In genomic region chr2:74391580-74392448, GRCh38 we compare ENCODE assay signal across 1 cellular context.
TF ChIP-seq lines count a peak whose summit lies in the region.

No MANE protein-coding gene starts in this region.

TF ChIP-seq in HepG2, 621 proteins besides CTCF, POLR2A, EP300 and RAD21 (continues in another document):
- no peak; the same call in 1 of the 2 replicates for TF ChIP-seq BCL3 (CRISPR knock-in tag; IDR thresholded peaks at IDR 0.05)
- TF ChIP-seq ZNF740 (CRISPR knock-in tag; IDR thresholded peaks at IDR 0.05), result no peak
- no peak for TF ChIP-seq XBP1 (CRISPR knock-in tag; IDR thresholded peaks at IDR 0.05)
- TF ChIP-seq ZNF674 (CRISPR knock-in tag; IDR thresholded peaks at IDR 0.05; ENCODE audit: low read depth), result no peak
- no peak for TF ChIP-seq ZSCAN30 (CRISPR knock-in tag; IDR thresholded peaks at IDR 0.05)
- no peak for TF ChIP-seq CREB3 (CRISPR knock-in tag; IDR thresholded peaks at IDR 0.05)
- no peak for TF ChIP-seq ZNF382 (CRISPR knock-in tag; IDR thresholded peaks at IDR 0.05; ENCODE audit: borderline replicate concordance)
- TF ChIP-seq IRF2 (CRISPR knock-in tag; IDR thresholded peaks at IDR 0.05), result peak; percentile 68
- no peak for TF ChIP-seq NFATC3 (CRISPR knock-in tag; IDR thresholded peaks at IDR 0.05)
- TF ChIP-seq ARID2 (CRISPR knock-in tag; IDR thresholded peaks at IDR 0.05; ENCODE audit: borderline replicate concordance), result peak; percentile 93
- TF ChIP-seq THYN1 (CRISPR knock-in tag; IDR thresholded peaks at IDR 0.05; ENCODE audit: borderline replicate concordance, low read depth), result 0 out of 2 replicates have a peak, but pooled peaks have one; percentile 35
- TF ChIP-seq ZNF468 (CRISPR knock-in tag; IDR thresholded peaks at IDR 0.05), result no peak
- no peak for TF ChIP-seq ZSCAN29 (CRISPR knock-in tag; conservative IDR thresholded peaks at IDR 0.05)
- TF ChIP-seq ZNF256 (CRISPR knock-in tag; conservative IDR thresholded peaks at IDR 0.05), result no peak
- TF ChIP-seq ARHGAP35 (CRISPR knock-in tag; IDR thresholded peaks at IDR 0.05; ENCODE audit: borderline replicate concordance), result peak; percentile 16; the same call in 1 of the 2 replicates
- peak; percentile 70 for TF ChIP-seq TBX2 (CRISPR knock-in tag; IDR thresholded peaks at IDR 0.05; ENCODE audit: borderline replicate concordance)
- TF ChIP-seq ZNF251 (CRISPR knock-in tag; IDR thresholded peaks at IDR 0.05), result no peak
- TF ChIP-seq TFDP1 (CRISPR knock-in tag; IDR thresholded peaks at IDR 0.05; ENCODE audit: borderline replicate concordance), result no peak; the same call in 1 of the 2 replicates
- TF ChIP-seq, protein P1, sequence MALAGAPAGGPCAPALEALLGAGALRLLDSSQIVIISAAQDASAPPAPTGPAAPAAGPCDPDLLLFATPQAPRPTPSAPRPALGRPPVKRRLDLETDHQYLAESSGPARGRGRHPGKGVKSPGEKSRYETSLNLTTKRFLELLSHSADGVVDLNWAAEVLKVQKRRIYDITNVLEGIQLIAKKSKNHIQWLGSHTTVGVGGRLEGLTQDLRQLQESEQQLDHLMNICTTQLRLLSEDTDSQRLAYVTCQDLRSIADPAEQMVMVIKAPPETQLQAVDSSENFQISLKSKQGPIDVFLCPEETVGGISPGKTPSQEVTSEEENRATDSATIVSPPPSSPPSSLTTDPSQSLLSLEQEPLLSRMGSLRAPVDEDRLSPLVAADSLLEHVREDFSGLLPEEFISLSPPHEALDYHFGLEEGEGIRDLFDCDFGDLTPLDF (CRISPR knock-in tag; IDR thresholded peaks at IDR 0.05), result no peak
- TF ChIP-seq ARNT (IDR thresholded peaks at IDR 0.05), result no peak
- TF ChIP-seq, protein P2, sequence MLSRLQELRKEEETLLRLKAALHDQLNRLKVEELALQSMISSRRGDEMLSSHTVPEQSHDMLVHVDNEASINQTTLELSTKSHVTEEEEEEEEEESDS (CRISPR knock-in tag; IDR thresholded peaks at IDR 0.05; ENCODE audit: borderline replicate concordance), result 0 out of 2 replicates have a peak, but pooled peaks have one; percentile 91
- TF ChIP-seq ZNF562 (CRISPR knock-in tag; IDR thresholded peaks at IDR 0.05; ENCODE audit: borderline replicate concordance), result no peak
- peak; percentile 61; the same call in 1 of the 2 replicates for TF ChIP-seq ZNF598 (CRISPR knock-in tag; IDR thresholded peaks at IDR 0.05; ENCODE audit: borderline replicate concordance)
- TF ChIP-seq FOSL1 (CRISPR knock-in tag; IDR thresholded peaks at IDR 0.05; ENCODE audit: borderline replicate concordance), result no peak
- TF ChIP-seq ZNF225 (CRISPR knock-in tag; IDR thresholded peaks at IDR 0.05), result peak; percentile 89
- TF ChIP-seq ZNF780A (CRISPR knock-in tag; IDR thresholded peaks at IDR 0.05), result no peak
- TF ChIP-seq, protein P3, sequence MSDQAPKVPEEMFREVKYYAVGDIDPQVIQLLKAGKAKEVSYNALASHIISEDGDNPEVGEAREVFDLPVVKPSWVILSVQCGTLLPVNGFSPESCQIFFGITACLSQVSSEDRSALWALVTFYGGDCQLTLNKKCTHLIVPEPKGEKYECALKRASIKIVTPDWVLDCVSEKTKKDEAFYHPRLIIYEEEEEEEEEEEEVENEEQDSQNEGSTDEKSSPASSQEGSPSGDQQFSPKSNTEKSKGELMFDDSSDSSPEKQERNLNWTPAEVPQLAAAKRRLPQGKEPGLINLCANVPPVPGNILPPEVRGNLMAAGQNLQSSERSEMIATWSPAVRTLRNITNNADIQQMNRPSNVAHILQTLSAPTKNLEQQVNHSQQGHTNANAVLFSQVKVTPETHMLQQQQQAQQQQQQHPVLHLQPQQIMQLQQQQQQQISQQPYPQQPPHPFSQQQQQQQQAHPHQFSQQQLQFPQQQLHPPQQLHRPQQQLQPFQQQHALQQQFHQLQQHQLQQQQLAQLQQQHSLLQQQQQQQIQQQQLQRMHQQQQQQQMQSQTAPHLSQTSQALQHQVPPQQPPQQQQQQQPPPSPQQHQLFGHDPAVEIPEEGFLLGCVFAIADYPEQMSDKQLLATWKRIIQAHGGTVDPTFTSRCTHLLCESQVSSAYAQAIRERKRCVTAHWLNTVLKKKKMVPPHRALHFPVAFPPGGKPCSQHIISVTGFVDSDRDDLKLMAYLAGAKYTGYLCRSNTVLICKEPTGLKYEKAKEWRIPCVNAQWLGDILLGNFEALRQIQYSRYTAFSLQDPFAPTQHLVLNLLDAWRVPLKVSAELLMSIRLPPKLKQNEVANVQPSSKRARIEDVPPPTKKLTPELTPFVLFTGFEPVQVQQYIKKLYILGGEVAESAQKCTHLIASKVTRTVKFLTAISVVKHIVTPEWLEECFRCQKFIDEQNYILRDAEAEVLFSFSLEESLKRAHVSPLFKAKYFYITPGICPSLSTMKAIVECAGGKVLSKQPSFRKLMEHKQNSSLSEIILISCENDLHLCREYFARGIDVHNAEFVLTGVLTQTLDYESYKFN (CRISPR knock-in tag; conservative IDR thresholded peaks at IDR 0.05), result no peak
- peak; percentile 11; the same call in 1 of the 2 replicates for TF ChIP-seq ZNF441 (CRISPR knock-in tag; IDR thresholded peaks at IDR 0.05; ENCODE audit: borderline replicate concordance)
- no peak for TF ChIP-seq ELF4 (CRISPR knock-in tag; IDR thresholded peaks at IDR 0.05; ENCODE audit: borderline replicate concordance)
- peak; percentile 15 for TF ChIP-seq YY1 (IDR thresholded peaks at IDR 0.05; ENCODE audit: insufficient read depth, insufficient replicate concordance, low read depth, low read length)
- TF ChIP-seq IKZF5 (CRISPR knock-in tag; IDR thresholded peaks at IDR 0.05), result peak; percentile 55
- no peak; the same call in 1 of the 2 replicates for TF ChIP-seq JUNB (CRISPR knock-in tag; IDR thresholded peaks at IDR 0.05; ENCODE audit: borderline replicate concordance)
- TF ChIP-seq GZF1 (CRISPR knock-in tag; IDR thresholded peaks at IDR 0.05), result no peak
- peak; percentile 13; the same call in 1 of the 2 replicates for TF ChIP-seq ZNF326 (CRISPR knock-in tag; IDR thresholded peaks at IDR 0.05; ENCODE audit: borderline replicate concordance)
- TF ChIP-seq ZNF772 (CRISPR knock-in tag; IDR thresholded peaks at IDR 0.05), result no peak
- no peak; the same call in 1 of the 2 replicates for TF ChIP-seq ZNF460 (CRISPR knock-in tag; IDR thresholded peaks at IDR 0.05; ENCODE audit: borderline replicate concordance)
- no peak; the same call in 1 of the 2 replicates for TF ChIP-seq NCOA2 (CRISPR knock-in tag; IDR thresholded peaks at IDR 0.05)
- no peak for TF ChIP-seq ZKSCAN1 (IDR thresholded peaks at IDR 0.05; ENCODE audit: low read length)
- no peak for TF ChIP-seq ZNF691 (CRISPR knock-in tag; IDR thresholded peaks at IDR 0.05; ENCODE audit: borderline replicate concordance, low read depth)
- no peak; the same call in 1 of the 2 replicates for TF ChIP-seq ZNF616 (CRISPR knock-in tag; IDR thresholded peaks at IDR 0.05; ENCODE audit: low read depth)
- no peak for TF ChIP-seq ZNF782 (CRISPR knock-in tag; IDR thresholded peaks at IDR 0.05; ENCODE audit: borderline replicate concordance)
- no peak for TF ChIP-seq ZBTB1 (CRISPR knock-in tag; IDR thresholded peaks at IDR 0.05; ENCODE audit: borderline replicate concordance)
- TF ChIP-seq KDM2A (CRISPR knock-in tag; IDR thresholded peaks at IDR 0.05; ENCODE audit: borderline replicate concordance, low read depth), result peak; percentile 82
- TF ChIP-seq ZNF781 (CRISPR knock-in tag; IDR thresholded peaks at IDR 0.05; ENCODE audit: borderline replicate concordance, not compliant biosample characterization), result no peak
- peak; percentile 48; the same call in 1 of the 2 replicates for TF ChIP-seq SMC3 (IDR thresholded peaks at IDR 0.05; ENCODE audit: low read length)
- TF ChIP-seq FOXK1 (CRISPR knock-in tag; IDR thresholded peaks at IDR 0.05; ENCODE audit: borderline replicate concordance, low read depth), result peak; percentile 62
- peak; percentile 66; the same call in 1 of the 2 replicates for TF ChIP-seq ZNF503 (CRISPR knock-in tag; IDR thresholded peaks at IDR 0.05)
- no peak for TF ChIP-seq ZEB1 (IDR thresholded peaks at IDR 0.05; ENCODE audit: insufficient replicate concordance, low read depth)
- TF ChIP-seq PTBP1 (IDR thresholded peaks at IDR 0.05; ENCODE audit: low read depth, low read length, poor library complexity, severe bottlenecking), result no peak
